ENCODE assay signal across 5 cellular contexts in the genomic region with DNA sequence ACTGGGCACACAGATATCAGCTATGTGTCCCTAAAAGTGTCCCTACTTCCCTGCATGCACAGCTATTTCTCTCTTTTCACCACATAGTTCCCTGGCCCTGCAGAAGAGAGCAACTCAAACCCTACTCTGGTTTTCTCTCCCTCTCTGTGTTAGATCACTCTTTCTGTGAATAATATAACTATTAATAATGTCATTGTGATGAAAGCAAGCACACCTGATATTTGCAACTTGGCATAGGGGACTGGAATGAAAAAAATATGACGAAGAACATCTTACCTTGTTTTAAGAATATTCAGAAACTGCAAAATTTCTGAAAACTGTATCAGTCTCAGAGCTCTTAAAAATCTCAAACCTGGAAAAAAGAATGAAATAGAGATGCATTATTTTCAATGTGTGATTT.
"Had no signal": no experiment of that assay in that cellular context is flagged by ENCODE, and none has a peak within 500 bp of the region (broad histone marks: within the 10 kb centered on the region; RNA-seq: fewer than 3 reads in every experiment).

No MANE protein-coding gene starts in this region.

- DNase-seq: H9, HCEC 1CT, IMR-90 had no signal

- H2AFZ ChIP-seq: GM23338 had no signal

- H3K9me3 Mint-ChIP-seq: GM23338, H9 had no signal

- H3K27ac Mint-ChIP-seq: GM23338, H9 had no signal

- H3K4me3 ChIP-seq: GM23338, K562 had no signal

- H3K4me3 Mint-ChIP-seq: GM23338, H9 had no signal

- H3K4me2 ChIP-seq: GM23338 had no signal

- ATAC-seq: GM23338, K562 had no signal
